Comparison of ENCODE assay signal across 22 cellular contexts in the genomic region with DNA sequence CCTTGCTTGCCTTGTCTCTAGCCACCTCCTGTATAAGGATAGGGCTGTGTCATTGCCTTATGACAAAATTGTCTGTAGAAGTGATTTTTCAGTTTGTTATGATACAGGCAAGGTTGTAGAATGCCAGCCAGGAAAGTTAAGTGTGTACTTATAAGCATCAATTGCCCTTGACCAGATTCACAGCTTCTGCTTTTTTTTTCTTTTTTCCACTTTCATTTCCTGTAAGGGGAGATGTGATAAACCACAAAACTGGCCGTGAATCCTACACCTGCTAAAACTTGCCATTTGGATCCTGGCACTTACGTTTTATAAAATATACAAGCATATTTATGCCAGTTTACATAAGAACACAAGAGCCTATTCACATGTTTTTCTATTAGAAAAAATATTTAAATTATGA. TPM values are rescaled to one million over a fixed set of nuclear protein-coding genes. Genes with fewer than 3 reads are reported as not detected.
DNase-seq lines count a peak whose midpoint lies in the region; ATAC-seq, FAIRE-seq and TF ChIP-seq lines count a peak whose summit lies in the region.
"Had no signal": no experiment of that assay in that cellular context is flagged by ENCODE, and none has a peak within 500 bp of the region (broad histone marks: within the 10 kb centered on the region; RNA-seq: fewer than 3 reads in every experiment).

No MANE protein-coding gene starts in this region.

- no peak for ATAC-seq in HG02938 (IDR thresholded peaks at IDR 0.05; ENCODE audit: unreplicated experiment)
- no peak for ATAC-seq in GM21381 (IDR thresholded peaks at IDR 0.05; ENCODE audit: unreplicated experiment)
- ATAC-seq: CD8-positive, alpha-beta T cell; effector memory CD8-positive, alpha-beta T cell; heart right ventricle; lower lobe of right lung; stimulated activated naive CD8-positive, alpha-beta T cell treated with anti-CD3 and anti-CD28 coated beads, Interleukin-15, Interleukin-2, amounts not matched to agents 100 U/mL and 50 U/mL, for 24 hours; T-cell had no signal

- in situ Hi-C loops in KBM-7 (cut with MboI; ENCODE audit: low pct_unique_long_range_greater_than_20kb, low sequenced_read_pairs): no loop called here

- H3K27ac ChIP-seq in 22Rv1: peak overlapping the region; percentile 65
- peak overlapping the region; percentile 85 for H3K27ac ChIP-seq in OCI-LY1 (ENCODE audit: low read depth, low read length, poor library complexity, severe bottlenecking)
- H3K27ac ChIP-seq: heart right ventricle, lower lobe of right lung, sigmoid colon had no signal

- peaks cover 54% of the 10 kb centered on the region for H3K4me1 ChIP-seq in OCI-LY1 (ENCODE audit: insufficient read depth, low read length, severe bottlenecking)
- H3K4me1 ChIP-seq: heart right ventricle, lower lobe of right lung, sigmoid colon had no signal

- peak overlapping the region; percentile 45 for H3K4me2 ChIP-seq in OCI-LY1 (ENCODE audit: low read length)

- no peak overlapping the region for H3K4me3 Mint-ChIP-seq in glutamatergic neuron (ENCODE audit: unreplicated experiment)
- H3K4me3 Mint-ChIP-seq: CD8-positive, alpha-beta T cell; effector memory CD8-positive, alpha-beta T cell; T-cell had no signal

- no peaks in the 10 kb centered on the region for H3K36me3 Mint-ChIP-seq in glutamatergic neuron (ENCODE audit: unreplicated experiment)
- H3K36me3 Mint-ChIP-seq: CD8-positive, alpha-beta T cell; T-cell had no signal

- H3K27me3 ChIP-seq in OCI-LY1 (ENCODE audit: insufficient read depth, low read length): no peaks in the 10 kb centered on the region
- H3K27me3 ChIP-seq: pancreas, sigmoid colon had no signal

- no peaks in the 10 kb centered on the region for H3K36me3 ChIP-seq in OCI-LY1 (ENCODE audit: insufficient read depth, low read length)
- H3K36me3 ChIP-seq: heart right ventricle, lower lobe of right lung, pancreas, sigmoid colon had no signal

- H3K9me3 ChIP-seq in OCI-LY1 (ENCODE audit: low read length): peaks cover 3% of the 10 kb centered on the region; the same call in 1 of the 2 replicates
- H3K9me3 ChIP-seq: lower lobe of right lung, pancreas, sigmoid colon had no signal

- no peak overlapping the region for H3K9ac ChIP-seq in OCI-LY1 (ENCODE audit: low read length)

- no peaks in the 10 kb centered on the region for H4K20me1 ChIP-seq in OCI-LY1 (ENCODE audit: insufficient read depth, low read length)

- DNase-seq in GM18507 (ENCODE audit: extremely low spot score, insufficient read length, low read depth) (no peak), KBM-7 (peak; percentile 44), kidney tubule cell (ENCODE audit: low spot score) (no peak), glutamatergic neuron (no peak)
- DNase-seq: activated CD4-positive, alpha-beta T cell treated with anti-CD3 and anti-CD28 coated beads, Interleukin-2, amount 50 U/mL, for 4 hours; activated naive CD4-positive, alpha-beta T cell; activated T-cell treated with anti-CD3 and anti-CD28 coated beads for 4 hours; CD8-positive, alpha-beta T cell; effector memory CD8-positive, alpha-beta T cell; EL; heart right ventricle; lower lobe of right lung; NCI-H1048; pancreas; sigmoid colon; stimulated activated naive CD8-positive, alpha-beta T cell treated with anti-CD3 and anti-CD28 coated beads, Interleukin-15, Interleukin-2, amounts not matched to agents 100 U/mL and 50 U/mL, for 24 hours; T-cell; trophoblast cell had no signal

- H3K4me1 Mint-ChIP-seq in glutamatergic neuron (ENCODE audit: low read depth, unreplicated experiment): no peaks in the 10 kb centered on the region
- H3K4me1 Mint-ChIP-seq: T-cell had no signal

- peaks cover 4% of the 10 kb centered on the region for H3K9me3 Mint-ChIP-seq in glutamatergic neuron (ENCODE audit: unreplicated experiment)
- H3K9me3 Mint-ChIP-seq: CD8-positive, alpha-beta T cell; effector memory CD8-positive, alpha-beta T cell; T-cell had no signal

- TF ChIP-seq CTCF in 22Rv1 (IDR thresholded peaks at IDR 0.05): no peak
- TF ChIP-seq CTCF in OCI-LY1 (IDR thresholded peaks at IDR 0.05; ENCODE audit: low read length): no peak
- TF ChIP-seq CTCF in glutamatergic neuron (IDR thresholded peaks at IDR 0.05; ENCODE audit: partially characterized antibody, unreplicated experiment): no peak

- no peak overlapping the region for H3K4me3 ChIP-seq in OCI-LY1 (ENCODE audit: low read depth, low read length, poor library complexity, severe bottlenecking)
- H3K4me3 ChIP-seq: heart right ventricle, lower lobe of right lung, pancreas, sigmoid colon had no signal

- no peaks in the 10 kb centered on the region for H3K79me2 ChIP-seq in OCI-LY1 (ENCODE audit: insufficient read depth, low read length)

- no peaks in the 10 kb centered on the region for H3K9me2 ChIP-seq in OCI-LY1 (ENCODE audit: low read depth, low read length)

- no peak overlapping the region for H3K27ac Mint-ChIP-seq in glutamatergic neuron (ENCODE audit: unreplicated experiment)
- H3K27ac Mint-ChIP-seq: CD8-positive, alpha-beta T cell; effector memory CD8-positive, alpha-beta T cell; T-cell had no signal

- H2AFZ ChIP-seq in OCI-LY1 (ENCODE audit: low read length): no peak overlapping the region

- FAIRE-seq in GM18507 (lab: Jason Lieb, UNC): peak; percentile 44
- FAIRE-seq: pancreas had no signal

- no peaks in the 10 kb centered on the region; the same call in 1 of the 2 replicates for H3F3A ChIP-seq in OCI-LY1 (ENCODE audit: insufficient read depth, low read length)

- peaks cover 3% of the 10 kb centered on the region for H3K27me3 Mint-ChIP-seq in glutamatergic neuron (ENCODE audit: unreplicated experiment)
- H3K27me3 Mint-ChIP-seq: effector memory CD8-positive, alpha-beta T cell had no signal

RNA-seq across cellular contexts. Expression of gene BMPR1B, which starts 35.0 kb away (rescaled TPM):
- 2.4 TPM for total RNA-seq in glutamatergic neuron (ENCODE audit: unreplicated experiment)
- total RNA-seq: CD8-positive, alpha-beta T cell had no signal
